Comparison of ENCODE assay signal across 9 cellular contexts in genomic region chr10:17206210-17206709, GRCh38. TPM values are rescaled to one million over a fixed set of nuclear protein-coding genes. Genes with fewer than 3 reads are reported as not detected.
DNase-seq lines count a peak whose midpoint lies in the region; ATAC-seq, FAIRE-seq and TF ChIP-seq lines count a peak whose summit lies in the region.
"Had no signal": no experiment of that assay in that cellular context is flagged by ENCODE, and none has a peak within 500 bp of the region (broad histone marks: within the 10 kb centered on the region; RNA-seq: fewer than 3 reads in every experiment).

No MANE protein-coding gene starts in this region.

- H4K8ac ChIP-seq in H1 (ENCODE audit: extremely low read depth, insufficient read depth, low read length): no peak overlapping the region

- ATAC-seq in GM18499 (IDR thresholded peaks at IDR 0.05; ENCODE audit: insufficient read depth, unreplicated experiment) (peak; percentile 36), HG02938 (IDR thresholded peaks at IDR 0.05; ENCODE audit: unreplicated experiment) (peak; percentile 58), upper lobe of right lung (no peak), GM21360 (IDR thresholded peaks at IDR 0.05; ENCODE audit: unreplicated experiment) (no peak)

- H3K4me1 ChIP-seq in H1 (replicated peaks in 1 of 4; ENCODE audit: control insufficient read depth in 3 of 4, insufficient read depth in 4 of 4, low read length in 3 of 4) (peaks cover 0 to 8% (median 2%) of the 10 kb centered on the region in 4 experiments; a peak in 3 of 7 replicates), upper lobe of right lung (no peaks in the 10 kb centered on the region)

- H2BK20ac ChIP-seq in H1 (ENCODE audit: low read length): no peak overlapping the region

- H3K27ac ChIP-seq in H1 (ENCODE audit: low read depth, low read length): no peak overlapping the region
- H3K27ac ChIP-seq in upper lobe of right lung: peak overlapping the region; percentile 7
- H3K27ac ChIP-seq: KMS-11 had no signal

- H2BK12ac ChIP-seq in H1 (ENCODE audit: low read depth, low read length): no peak overlapping the region; the same call in 1 of the 2 replicates

- H3K56ac ChIP-seq in H1 (replicated peaks; ENCODE audit: insufficient read length, low read depth, low read length): no peak overlapping the region

- H3K36me3 ChIP-seq in H1 (ENCODE audit: control insufficient read depth in 2 of 4, insufficient read depth in 4 of 4, low read length in 3 of 4): no peaks in the 10 kb centered on the region
- H3K36me3 ChIP-seq in upper lobe of right lung: no peaks in the 10 kb centered on the region

- no peak overlapping the region for H3K4ac ChIP-seq in H1 (replicated peaks; ENCODE audit: insufficient read length, low read depth, low read length)

- no peak for TF ChIP-seq RAD21 in H1 (IDR thresholded peaks at IDR 0.05 in 1 of 2, conservative IDR thresholded peaks at IDR 0.05 in 1 of 2; ENCODE audit: low read depth in 2 of 2, low read length in 2 of 2)

- no peaks in the 10 kb centered on the region for H3K23me2 ChIP-seq in H1 (ENCODE audit: low read depth, low read length)

- no peak for TF ChIP-seq EP300 in H1 (IDR thresholded peaks at IDR 0.05; ENCODE audit: borderline replicate concordance in 1 of 2, low read depth in 2 of 2, low read length in 2 of 2)

- H2BK15ac ChIP-seq in H1 (ENCODE audit: low read length): no peak overlapping the region

- H3K27me3 ChIP-seq in H1 (replicated peaks in 1 of 4; ENCODE audit: control insufficient read depth in 3 of 4, extremely low read depth in 1 of 4, insufficient read depth in 3 of 4, low read length in 3 of 4) (no peaks in the 10 kb centered on the region), upper lobe of right lung (no peaks in the 10 kb centered on the region)

- H2AFZ ChIP-seq in H1 (ENCODE audit: low read length): peak overlapping the region; percentile 17

- TF ChIP-seq CTCF in H1 (IDR thresholded peaks at IDR 0.05; ENCODE audit: control extremely low read depth in 1 of 3, insufficient read depth in 1 of 3, low read depth in 1 of 3, low read length in 3 of 3) (no peak), upper lobe of right lung (IDR thresholded peaks at IDR 0.05) (no peak)

- POLR2A ChIA-PET in H1 (lab: Charles Lee; ENCODE audit: partially characterized antibody): no interaction called here

- H4K91ac ChIP-seq in H1 (replicated peaks; ENCODE audit: insufficient read length, low read length): no peak overlapping the region

- TF ChIP-seq POLR2A in H1 (IDR thresholded peaks at IDR 0.05; ENCODE audit: control extremely low read depth in 1 of 2, low read depth in 2 of 2, low read length in 2 of 2): no peak

- no peak for FAIRE-seq in H1 (lab: Jason Lieb, UNC)

- 82% methylated on average over 7 of the region's 7 CpGs; no CpG with 5 or more reads in 1 of the 2 experiments for WGBS in H1 (ENCODE audit: extremely low coverage in 1 of 2, insufficient coverage in 1 of 2, insufficient read length in 1 of 2, insufficient replicate concordance in 2 of 2, low coverage in 1 of 2, low lambda C conversion rate in 2 of 2, missing lambda C conversion rate in 1 of 2), 2 experiments

- no peaks in the 10 kb centered on the region for H3K79me2 ChIP-seq in H1 (ENCODE audit: control insufficient read depth in 1 of 2, insufficient read depth in 2 of 2, low read length in 2 of 2)

- H4K20me1 ChIP-seq in H1 (replicated peaks in 1 of 2; ENCODE audit: control insufficient read depth in 1 of 2, insufficient read depth in 2 of 2, low read length in 2 of 2): no peaks in the 10 kb centered on the region

- CTCF ChIA-PET in H1 (lab: Charles Lee; ENCODE audit: partially characterized antibody): interaction anchor here (0.7 kb wide), 1 partner anchor 340 kb away, joined by 3 read pairs; no protein-coding TSS in a partner anchor

- H3K79me1 ChIP-seq in H1 (ENCODE audit: low read depth, low read length): no peaks in the 10 kb centered on the region

- no peak overlapping the region for H3K23ac ChIP-seq in H1 (ENCODE audit: insufficient read length)

- peak in 4 of 5 donors; percentile 19 to 70 (median 42) for DNase-seq in T-helper 1 cell
- no peak for DNase-seq in H1 (ENCODE audit: low read depth in 1 of 2, low spot score in 2 of 2)
- no peak for DNase-seq in upper lobe of right lung
- DNase-seq in NAMALWA (ENCODE audit: low spot score): no peak
- no peak for DNase-seq in COLO668 (lab: John Stamatoyannopoulos, UW; ENCODE audit: unreplicated experiment)

- intact Hi-C loops in upper lobe of right lung (cut with DNase I): no loop called here

- no peak overlapping the region for H2BK5ac ChIP-seq in H1 (ENCODE audit: low read depth, low read length)

- no peak overlapping the region for H3K4me3 ChIP-seq in H1 (ENCODE audit: extremely low read depth in 1 of 4, insufficient read depth in 2 of 4, low read depth in 3 of 4, low read length in 4 of 4)
- no peak overlapping the region for H3K4me3 ChIP-seq in upper lobe of right lung

- no peak overlapping the region for H4K5ac ChIP-seq in H1 (ENCODE audit: insufficient read length, low read depth, low read length)

- no peaks in the 10 kb centered on the region for H3K9me3 ChIP-seq in H1 (ENCODE audit: insufficient read depth in 2 of 2, low read depth in 1 of 2, low read length in 1 of 2)
- H3K9me3 ChIP-seq in upper lobe of right lung: no peaks in the 10 kb centered on the region

- no peak overlapping the region for H3K9ac ChIP-seq in H1 (replicated peaks in 1 of 4; ENCODE audit: extremely low read depth in 1 of 4, low read depth in 3 of 4, low read length in 3 of 4)
- H3K9ac ChIP-seq: KMS-11 had no signal

- no peak overlapping the region for H3K14ac ChIP-seq in H1 (ENCODE audit: insufficient read length)

- H3K4me2 ChIP-seq in H1 (ENCODE audit: insufficient read depth in 1 of 2, low read depth in 2 of 2, low read length in 2 of 2): no peak overlapping the region
- H3K4me2 ChIP-seq: KMS-11 had no signal

- no peak overlapping the region for H2AK5ac ChIP-seq in H1 (ENCODE audit: low read depth, low read length)

- no peak overlapping the region for H3K18ac ChIP-seq in H1 (ENCODE audit: extremely low read depth, low read length)

- H2BK120ac ChIP-seq in H1 (replicated peaks; ENCODE audit: low read depth, low read length): no peak overlapping the region

TF ChIP-seq in H1, 55 proteins besides CTCF, POLR2A, EP300 and RAD21:
- TF ChIP-seq ZNF274 (IDR thresholded peaks at IDR 0.05; ENCODE audit: borderline replicate concordance, extremely low read depth, low read length) (no peak), SP2 (IDR thresholded peaks at IDR 0.05; ENCODE audit: low read length) (no peak), SP1 (IDR thresholded peaks at IDR 0.05; ENCODE audit: low read depth, low read length) (no peak), RFX5 (IDR thresholded peaks at IDR 0.05; ENCODE audit: borderline replicate concordance, low read depth, low read length) (no peak), ASH2L (IDR thresholded peaks at IDR 0.05; ENCODE audit: low read length) (no peak), BCL11A (IDR thresholded peaks at IDR 0.05; ENCODE audit: low read depth in 2 of 2, low read length in 2 of 2) (no peak), MAX (IDR thresholded peaks at IDR 0.05) (no peak), GTF2F1 (IDR thresholded peaks at IDR 0.05; ENCODE audit: borderline replicate concordance, low read depth, low read length) (no peak), FOSL1 (IDR thresholded peaks at IDR 0.05; ENCODE audit: insufficient read depth, low read depth, low read length) (no peak), TBP (IDR thresholded peaks at IDR 0.05; ENCODE audit: low read depth, low read length) (no peak)

RNA-seq across cellular contexts. Expression of gene TRDMT1, which starts 4.8 kb away (rescaled TPM):
- total RNA-seq in H1 (2021; fragmentation: NEBNext Ultra II Directional; extraction: Animal tissue kit (Norgen Biotek cat#: 25700)): 20.2 and 21.4 TPM in 2 replicates
- 6.3 and 7.4 TPM in 2 replicates for polyA plus RNA-seq in H1 (2011; rRNA removed)
- 10.0 TPM for polyA plus RNA-seq in H1 (2011; cell fraction: cytosol; rRNA removed)
- polyA plus RNA-seq in H1 (2011; cell fraction: nucleus; rRNA removed): 9.9 TPM
- polyA plus RNA-seq in H1 (2012, experiment 1 of 2): 8.6 to 12.7 TPM (median 9.8 TPM) in 4 replicates
- 0.88 TPM for polyA plus RNA-seq in H1 (2012, experiment 2 of 2)
- polyA plus RNA-seq in H1 (2013, experiment 1 of 2): 9.0 TPM
- polyA plus RNA-seq in H1 (2013, experiment 2 of 2): 10.2 TPM
- 22.7 and 27.0 TPM in 2 replicates for polyA minus RNA-seq in H1 (2011; rRNA and poly(A)+ RNA removed)
- polyA minus RNA-seq in H1 (2011; cell fraction: cytosol; rRNA and poly(A)+ RNA removed): 16.4 TPM
- 57.7 TPM for polyA minus RNA-seq in H1 (2011; cell fraction: nucleus; rRNA and poly(A)+ RNA removed)
- 9.2 TPM for total RNA-seq in upper lobe of right lung

RNA-seq across cellular contexts. Expression of gene VIM, which starts 21.8 kb away (rescaled TPM):
- total RNA-seq in H1 (2021; fragmentation: NEBNext Ultra II Directional; extraction: Animal tissue kit (Norgen Biotek cat#: 25700)): 372 and 377 TPM in 2 replicates
- 347 and 482 TPM in 2 replicates for polyA plus RNA-seq in H1 (2011; rRNA removed)
- 194 TPM for polyA plus RNA-seq in H1 (2011; cell fraction: cytosol; rRNA removed)
- 278 TPM for polyA plus RNA-seq in H1 (2011; cell fraction: nucleus; rRNA removed)
- polyA plus RNA-seq in H1 (2012, experiment 1 of 2): 338 to 470 TPM (median 346 TPM) in 4 replicates
- polyA plus RNA-seq in H1 (2012, experiment 2 of 2): 463 TPM
- polyA plus RNA-seq in H1 (2013, experiment 1 of 2): 166 TPM
- polyA plus RNA-seq in H1 (2013, experiment 2 of 2): 164 TPM
- polyA minus RNA-seq in H1 (2011; rRNA and poly(A)+ RNA removed): 278 and 312 TPM in 2 replicates
- polyA minus RNA-seq in H1 (2011; cell fraction: cytosol; rRNA and poly(A)+ RNA removed): 216 TPM
- polyA minus RNA-seq in H1 (2011; cell fraction: nucleus; rRNA and poly(A)+ RNA removed): 153 TPM
- total RNA-seq in upper lobe of right lung: 1,272 TPM

Comparison
In these comparisons a context has a peak if more than half of its experiments do, and no peak if none do; other contexts are left out.
1. ATAC-seq: peak in GM18499 (single experiment) and HG02938 (single experiment); none in upper lobe of right lung (single experiment) and GM21360 (single experiment).
2. DNase-seq: peak in T-helper 1 cell (4 of 5); none in H1 (0 of 2), upper lobe of right lung (single experiment), NAMALWA (single experiment) and COLO668 (single experiment).